In the genomic region with DNA sequence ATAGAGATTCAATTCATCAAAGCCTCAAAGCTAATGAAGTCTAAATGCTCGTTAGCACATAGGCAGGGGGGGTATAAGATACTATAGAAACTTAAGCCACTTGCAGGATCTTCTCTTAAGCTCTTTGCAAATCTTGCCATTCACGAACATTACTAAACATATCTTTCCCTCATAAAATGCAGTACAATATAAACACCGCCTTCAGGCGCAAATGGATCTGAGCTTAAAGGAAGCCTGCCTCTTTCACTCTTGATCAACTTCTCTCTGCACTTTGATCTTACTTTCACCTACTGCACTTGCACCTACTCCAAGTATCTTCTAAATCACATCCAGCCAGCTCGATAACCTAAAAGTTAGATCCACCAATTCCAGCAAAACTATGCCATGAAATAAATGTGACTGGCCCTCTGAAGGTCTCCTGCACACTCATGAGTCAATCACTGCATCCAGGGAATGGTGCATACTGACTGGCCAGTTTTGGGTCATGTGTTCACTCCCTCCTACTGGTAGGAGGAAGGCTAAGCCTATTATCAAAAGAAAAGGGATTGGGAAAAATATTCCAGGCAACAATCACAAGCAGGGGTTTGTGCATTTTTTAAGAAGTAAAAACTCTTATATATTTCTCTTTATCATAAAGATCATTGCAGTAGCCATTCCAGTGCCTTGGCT, we compare ENCODE assay signal across 17 cellular contexts.
A peak's percentile ranks its signal among the peaks of the same experiment; 100 is the strongest.
DNase-seq lines count a peak whose midpoint lies in the region; ATAC-seq and TF ChIP-seq lines count a peak whose summit lies in the region.
"Had no signal": no experiment of that assay in that cellular context is flagged by ENCODE, and none has a peak within 500 bp of the region (broad histone marks: within the 10 kb centered on the region; RNA-seq: fewer than 3 reads in every experiment).

No MANE protein-coding gene starts in this region.

- peak; percentile 10 for DNase-seq in NCI-H82 (lab: John Stamatoyannopoulos, UW)
- no peak for DNase-seq in NCI-H82 treated with DMSO at 0.1 percent for 48 hours (lab: John Stamatoyannopoulos, UW; ENCODE audit: unreplicated experiment)
- peak; percentile 24 for DNase-seq in OCI-LY7 (ENCODE audit: low spot score)
- peak; percentile 8 for DNase-seq in mesendoderm
- no peak for DNase-seq in AG20443 (ENCODE audit: low spot score)
- no peak for DNase-seq in HPDE6-E6E7 (ENCODE audit: extremely low spot score)
- DNase-seq: 8988T, C1 segment of cervical spinal cord, DMS 273 treated with DMSO at 0.1 percent for 48 hours, MG63, NCI-H1092 treated with DMSO at 0.1 percent for 48 hours, NCI-H510A treated with DMSO at 0.1 percent for 48 hours, SHP77 treated with DMSO at 0.1 percent for 48 hours, T-helper 17 cell had no signal

- ATAC-seq in HG03175 (IDR thresholded peaks at IDR 0.05; ENCODE audit: unreplicated experiment) = no peak
- no peak for ATAC-seq in HG02981 (IDR thresholded peaks at IDR 0.05; ENCODE audit: unreplicated experiment)
- ATAC-seq: T-helper 17 cell had no signal

- H3K4ac ChIP-seq in mesendoderm (ENCODE audit: low read depth, low read length) = no peak overlapping the region

- no peak overlapping the region for H4K8ac ChIP-seq in mesendoderm (ENCODE audit: low read depth, low read length)

- H2AFZ ChIP-seq in OCI-LY7 (ENCODE audit: low read length) = peak overlapping the region; percentile 63; the same call in 1 of the 2 replicates

- BruUV-seq in OCI-LY7 (replicated peaks; lab: Mats Ljungman, UMichigan) = no TSS peak

- H3K79me2 ChIP-seq in OCI-LY7 (ENCODE audit: insufficient read depth, low read depth, low read length) = no peaks in the 10 kb centered on the region
- no peaks in the 10 kb centered on the region for H3K79me2 ChIP-seq in mesendoderm (ENCODE audit: control insufficient read depth, insufficient read depth, low read length)

- peak overlapping the region; percentile 44 for H3K4me2 ChIP-seq in OCI-LY7 (ENCODE audit: low read length)
- H3K4me2 ChIP-seq in mesendoderm (ENCODE audit: low read length) = no peak overlapping the region
- H3K4me2 ChIP-seq: KMS-11 had no signal

- peaks cover 38% of the 10 kb centered on the region for H3K4me1 ChIP-seq in OCI-LY7 (ENCODE audit: insufficient read depth, low read length, poor library complexity, severe bottlenecking)
- H3K4me1 ChIP-seq in mesendoderm (ENCODE audit: control insufficient read depth, low read depth, low read length) = no peaks in the 10 kb centered on the region

- H4K5ac ChIP-seq in mesendoderm (ENCODE audit: low read length) = no peak overlapping the region

- no peaks in the 10 kb centered on the region for H3K27me3 ChIP-seq in mesendoderm (ENCODE audit: insufficient read depth, low read length, poor library complexity)
- H3K27me3 ChIP-seq: MG63 had no signal

- H3K9me3 ChIP-seq in OCI-LY7 (ENCODE audit: low read length) = peaks cover 3% of the 10 kb centered on the region; the same call in 1 of the 2 replicates
- H3K9me3 ChIP-seq: MG63 had no signal

- no peaks in the 10 kb centered on the region for H3K79me1 ChIP-seq in mesendoderm (ENCODE audit: low read length)

- POLR2A ChIA-PET in OCI-LY7 (lab: Charles Lee) = interaction anchor here (0.6 to 2.3 kb wide), 9 partner anchors 9 to 222 kb away, joined by 3 to 14 read pairs (median 4); no protein-coding TSS in a partner anchor

- intact Hi-C loops in OCI-LY7 (cut with micrococcal nuclease; ENCODE audit: unreplicated experiment) = no loop called here

- TF ChIP-seq CTCF in OCI-LY7 (conservative IDR thresholded peaks at IDR 0.05; ENCODE audit: low read length) = no peak

- H3K18ac ChIP-seq in mesendoderm (ENCODE audit: low read length) = no peak overlapping the region

- H3K9ac ChIP-seq in mesendoderm (ENCODE audit: low read length) = no peak overlapping the region
- H3K9ac ChIP-seq: KMS-11 had no signal

- CTCF ChIA-PET in OCI-LY7 (lab: Charles Lee; ENCODE audit: unreplicated experiment) = interaction anchor here (0.8 kb wide), 1 partner anchor 22 kb away, joined by 3 read pairs; no protein-coding TSS in a partner anchor

- H3K23ac ChIP-seq in mesendoderm (ENCODE audit: low read length) = no peak overlapping the region

- no CpG with 5 or more reads among the region's 5 CpGs for WGBS in mesendoderm (ENCODE audit: extremely low coverage, insufficient coverage, low lambda C conversion rate)

- H3K27ac ChIP-seq in OCI-LY7 (ENCODE audit: low read depth, low read length, poor library complexity, severe bottlenecking) (no peak overlapping the region), mesendoderm (ENCODE audit: low read depth, low read length) (no peak overlapping the region)
- H3K27ac ChIP-seq: KMS-11 had no signal

- H2AK5ac ChIP-seq in mesendoderm (ENCODE audit: low read length) = no peak overlapping the region

- peak overlapping the region; percentile 1 for H3K4me3 ChIP-seq in OCI-LY7 (ENCODE audit: low read depth, low read length, poor library complexity, severe bottlenecking)
- no peak overlapping the region for H3K4me3 ChIP-seq in mesendoderm (ENCODE audit: low read length)
- H3K4me3 ChIP-seq: MG63 had no signal

- no peaks in the 10 kb centered on the region for H3K9me2 ChIP-seq in OCI-LY7 (ENCODE audit: insufficient read depth, low read length)

- H3K36me3 ChIP-seq in OCI-LY7 (ENCODE audit: insufficient read depth, low read length) = peaks cover 4% of the 10 kb centered on the region; the same call in 1 of the 2 replicates
- no peaks in the 10 kb centered on the region for H3K36me3 ChIP-seq in mesendoderm (ENCODE audit: control insufficient read depth, insufficient read depth, low read length)
- H3K36me3 ChIP-seq: MG63 had no signal

- no peak overlapping the region for H2BK120ac ChIP-seq in mesendoderm (ENCODE audit: low read depth, low read length)

- no peak overlapping the region for H2BK15ac ChIP-seq in mesendoderm (replicated peaks; ENCODE audit: low read depth)

- no peak overlapping the region for H2BK5ac ChIP-seq in mesendoderm (ENCODE audit: low read length)

- no peaks in the 10 kb centered on the region for H4K20me1 ChIP-seq in OCI-LY7 (ENCODE audit: insufficient read depth, low read length)

- no peak overlapping the region for H3K56ac ChIP-seq in mesendoderm (ENCODE audit: low read length)

Comparison
In these comparisons a context has a peak if more than half of its experiments do, and no peak if none do; other contexts are left out.
1. DNase-seq: peak in NCI-H82 (single experiment), OCI-LY7 (single experiment) and mesendoderm (single experiment); none in NCI-H82 treated with DMSO at 0.1 percent for 48 hours (single experiment), AG20443 (single experiment) and HPDE6-E6E7 (single experiment).